21 cellular contexts compared by ENCODE assay signal in the genomic region with DNA sequence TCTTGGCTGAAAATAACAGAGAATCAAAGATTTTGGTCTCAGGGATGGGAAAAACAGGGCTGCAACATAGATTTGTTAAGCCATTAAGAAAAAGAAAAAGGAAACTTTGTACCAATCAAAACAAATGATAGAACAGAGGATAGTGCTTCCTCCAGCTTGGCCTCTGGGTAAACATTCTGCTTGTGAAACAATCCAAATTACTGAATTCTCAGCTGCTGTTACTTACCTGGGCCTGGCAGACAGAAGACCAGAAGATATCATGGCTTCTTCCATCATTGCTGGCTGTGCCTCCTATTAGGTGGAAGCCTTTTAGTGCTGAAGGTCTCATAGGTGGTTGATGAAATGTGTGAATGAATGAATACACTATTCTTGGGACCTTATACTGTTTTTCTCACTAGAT. TPM values are rescaled to one million over a fixed set of nuclear protein-coding genes. Genes with fewer than 3 reads are reported as not detected.
DNase-seq lines count a peak whose midpoint lies in the region; ATAC-seq and TF ChIP-seq lines count a peak whose summit lies in the region.
"Had no signal": no experiment of that assay in that cellular context is flagged by ENCODE, and none has a peak within 500 bp of the region (broad histone marks: within the 10 kb centered on the region; RNA-seq: fewer than 3 reads in every experiment).

No MANE protein-coding gene starts in this region.

- BruUV-seq in MCF 10A (replicated peaks; lab: Mats Ljungman, UMichigan) = no TSS peak
- BruUV-seq in mammary epithelial cell (replicated peaks; lab: Mats Ljungman, UMichigan) = no TSS peak

- H3K9ac ChIP-seq in mammary epithelial cell (ENCODE audit: insufficient read depth, low read length) = no peak overlapping the region
- no peak overlapping the region for H3K9ac ChIP-seq in rectal smooth muscle tissue (ENCODE audit: low read length)

- peaks cover 9% of the 10 kb centered on the region for H3K4me1 Mint-ChIP-seq in MCF 10A (ENCODE audit: insufficient read depth, unreplicated experiment)
- peaks cover 8% of the 10 kb centered on the region for H3K4me1 Mint-ChIP-seq in stimulated activated memory B cell treated with anti-CD40 and anti-IgM and Interleukin-4, amounts not matched to agents 10 μg/mL and 1 μg/mL and 100 μg/mL, for 72 hours
- H3K4me1 Mint-ChIP-seq in activated CD4-positive, alpha-beta memory T cell treated with anti-CD3 and anti-CD28 coated beads for 36 hours (ENCODE audit: low read depth) = peaks cover 33% of the 10 kb centered on the region

- in situ Hi-C loops in mammary epithelial cell (cut with MboI; ENCODE audit: low sequenced_read_pairs in 2 of 2) = no loop called here

- CTCF ChIA-PET in MCF 10A (lab: Yijun Ruan, JAX) = interaction anchor here (0.6 to 1.3 kb wide), 2 partner anchors 135 to 248 kb away, joined by 3 read pairs; no protein-coding TSS in a partner anchor
- CTCF ChIA-PET in mammary epithelial cell (lab: Charles Lee; ENCODE audit: low non-redundant PET) = no interaction called here
- CTCF ChIA-PET in activated CD4-positive, alpha-beta memory T cell treated with anti-CD3 and anti-CD28 coated beads for 36 hours (lab: Charles Lee) = interaction anchor here (0.7 to 0.9 kb wide), 2 partner anchors 61 to 135 kb away, joined by 3 to 4 read pairs; no protein-coding TSS in a partner anchor

- peak; percentile 61 for ATAC-seq in left lobe of liver
- ATAC-seq in stimulated activated memory B cell treated with anti-CD40 and anti-IgM and Interleukin-4, amounts not matched to agents 10 μg/mL and 1 μg/mL and 100 μg/mL, for 72 hours = no peak
- ATAC-seq: left ventricle myocardium superior, T-helper 17 cell had no signal

- TF ChIP-seq CTCF in MCF 10A (IDR thresholded peaks at IDR 0.05; ENCODE audit: unreplicated experiment) (no peak), mammary epithelial cell (conservative IDR thresholded peaks at IDR 0.05 in 1 of 2, IDR thresholded peaks at IDR 0.05 in 1 of 2; ENCODE audit: extremely low read depth in 1 of 2, insufficient read depth in 1 of 2, low read depth in 1 of 2, low read length in 2 of 2) (no peak), vagina (IDR thresholded peaks at IDR 0.05) (no peak)

- H3K79me2 ChIP-seq in mammary epithelial cell (ENCODE audit: insufficient read depth, low read length) = peaks cover 88% of the 10 kb centered on the region

- H3K4me2 ChIP-seq in mammary epithelial cell (ENCODE audit: insufficient read depth, low read depth, low read length) = no peak overlapping the region

- DNase-seq in MCF 10A (ENCODE audit: unreplicated experiment) (no peak), mammary epithelial cell (no peak), left lobe of liver (ENCODE audit: low spot score) (no peak), vagina (ENCODE audit: extremely low spot score in 2 of 2) (no peak), NCI-H2196 (lab: John Stamatoyannopoulos, UW; ENCODE audit: unreplicated experiment) (no peak)
- DNase-seq in activated CD4-positive, alpha-beta memory T cell treated with anti-CD3 and anti-CD28 coated beads for 36 hours = no peak
- DNase-seq: activated CD4-positive, alpha-beta T cell treated with anti-CD3 and anti-CD28 coated beads, Interleukin-2, amount 10 ng/mL, durations not matched to agents 7 days and 5 days; anterior cingulate cortex; left ventricle myocardium superior; NCI-H1092 treated with DMSO at 0.1 percent for 48 hours; NCI-H187 treated with DMSO at 0.1 percent for 48 hours; NCI-H748 treated with DMSO at 0.1 percent for 48 hours; stimulated activated CD8-positive, alpha-beta memory T cell treated with anti-CD3 and anti-CD28 coated beads, Interleukin-4, amount 100 ng/mL, for 48 hours; substantia nigra; T-helper 17 cell had no signal

- no peak overlapping the region for H3K4me3 ChIP-seq in mammary epithelial cell (replicated peaks in 1 of 3; ENCODE audit: insufficient read depth in 1 of 3, low read depth in 2 of 3, low read length in 3 of 3)
- H3K4me3 ChIP-seq in rectal smooth muscle tissue (ENCODE audit: low read length) = no peak overlapping the region
- no peak overlapping the region for H3K4me3 ChIP-seq in vagina
- H3K4me3 ChIP-seq: SK-N-MC had no signal

- TF ChIP-seq POLR2A in vagina (IDR thresholded peaks at IDR 0.05) = no peak

- H4K20me1 ChIP-seq in mammary epithelial cell (ENCODE audit: insufficient read depth, low read length) = no peaks in the 10 kb centered on the region

- intact Hi-C loops in MCF 10A (cut with micrococcal nuclease) (no loop called here), mammary epithelial cell (cut with micrococcal nuclease) (no loop called here), vagina (cut with DNase I) (no loop called here)
- intact Hi-C loops in activated CD4-positive, alpha-beta memory T cell treated with anti-CD3 and anti-CD28 coated beads for 36 hours (cut with micrococcal nuclease) = loop anchor here (5.0 kb wide), 1 partner anchor 262 kb away; no protein-coding TSS in a partner anchor

- H3K4me3 Mint-ChIP-seq in MCF 10A (ENCODE audit: unreplicated experiment) = no peak overlapping the region
- H3K4me3 Mint-ChIP-seq in stimulated activated memory B cell treated with anti-CD40 and anti-IgM and Interleukin-4, amounts not matched to agents 10 μg/mL and 1 μg/mL and 100 μg/mL, for 72 hours = no peak overlapping the region
- no peak overlapping the region for H3K4me3 Mint-ChIP-seq in activated CD4-positive, alpha-beta memory T cell treated with anti-CD3 and anti-CD28 coated beads for 36 hours
- H3K4me3 Mint-ChIP-seq: activated CD4-positive, alpha-beta T cell treated with anti-CD3 and anti-CD28 coated beads, Interleukin-2, amount 10 ng/mL, durations not matched to agents 7 days and 5 days; activated naive CD4-positive, alpha-beta T cell treated with anti-CD3 and anti-CD28 coated beads, Interleukin-2, amount 50 U/mL, for 24 hours; neural crest cell; T-helper 17 cell had no signal

- H3K4me1 ChIP-seq in mammary epithelial cell (ENCODE audit: insufficient read depth, low read length) = peaks cover 42% of the 10 kb centered on the region
- H3K4me1 ChIP-seq in rectal smooth muscle tissue (ENCODE audit: control insufficient read depth, insufficient read depth, low read length) = peaks cover 29% of the 10 kb centered on the region
- H3K4me1 ChIP-seq in vagina = peaks cover 75% of the 10 kb centered on the region

- POLR2A ChIA-PET in MCF 10A (lab: Yijun Ruan, JAX) = interaction anchor here (0.6 to 1.6 kb wide), 3 partner anchors 9 to 512 kb away, joined by 3 to 6 read pairs (median 4); no protein-coding TSS in a partner anchor
- POLR2A ChIA-PET in activated CD4-positive, alpha-beta memory T cell treated with anti-CD3 and anti-CD28 coated beads for 36 hours (lab: Charles Lee) = interaction anchor here (0.5 to 1.9 kb wide), 2 partner anchors 51 to 483 kb away, joined by 3 to 4 read pairs; no protein-coding TSS in a partner anchor

- H3K27ac ChIP-seq in mammary epithelial cell (ENCODE audit: insufficient read depth, low read depth, low read length) (no peak overlapping the region), rectal smooth muscle tissue (ENCODE audit: low read depth, low read length) (peak overlapping the region; percentile 60), vagina (peak overlapping the region; percentile 67)
- H3K27ac ChIP-seq: 22Rv1, SK-N-MC had no signal

- H3K36me3 ChIP-seq in mammary epithelial cell (ENCODE audit: insufficient read depth, low read length) = no peaks in the 10 kb centered on the region
- H3K36me3 ChIP-seq in rectal smooth muscle tissue (ENCODE audit: control insufficient read depth, insufficient read depth, low read length) = no peaks in the 10 kb centered on the region
- H3K36me3 ChIP-seq in vagina = no peaks in the 10 kb centered on the region

- no peaks in the 10 kb centered on the region for H3K9me3 Mint-ChIP-seq in MCF 10A (ENCODE audit: unreplicated experiment)
- H3K9me3 Mint-ChIP-seq in stimulated activated memory B cell treated with anti-CD40 and anti-IgM and Interleukin-4, amounts not matched to agents 10 μg/mL and 1 μg/mL and 100 μg/mL, for 72 hours = no peaks in the 10 kb centered on the region
- peaks cover 3% of the 10 kb centered on the region for H3K9me3 Mint-ChIP-seq in activated CD4-positive, alpha-beta memory T cell treated with anti-CD3 and anti-CD28 coated beads for 36 hours
- H3K9me3 Mint-ChIP-seq: activated CD4-positive, alpha-beta T cell treated with anti-CD3 and anti-CD28 coated beads, Interleukin-2, amount 10 ng/mL, durations not matched to agents 7 days and 5 days; activated naive CD4-positive, alpha-beta T cell treated with anti-CD3 and anti-CD28 coated beads, Interleukin-2, amount 50 U/mL, for 24 hours; neural crest cell had no signal

- no peaks in the 10 kb centered on the region for H3K27me3 Mint-ChIP-seq in MCF 10A (ENCODE audit: insufficient read depth, unreplicated experiment)
- peaks cover under 1% of the 10 kb centered on the region for H3K27me3 Mint-ChIP-seq in stimulated activated memory B cell treated with anti-CD40 and anti-IgM and Interleukin-4, amounts not matched to agents 10 μg/mL and 1 μg/mL and 100 μg/mL, for 72 hours
- H3K27me3 Mint-ChIP-seq in activated CD4-positive, alpha-beta memory T cell treated with anti-CD3 and anti-CD28 coated beads for 36 hours = peaks cover 41% of the 10 kb centered on the region
- H3K27me3 Mint-ChIP-seq: activated naive CD4-positive, alpha-beta T cell treated with anti-CD3 and anti-CD28 coated beads, Interleukin-2, amount 50 U/mL, for 24 hours had no signal

- H3K27me3 ChIP-seq in mammary epithelial cell (ENCODE audit: insufficient read depth, low read length) = no peaks in the 10 kb centered on the region
- H3K27me3 ChIP-seq in rectal smooth muscle tissue (ENCODE audit: control insufficient read depth, insufficient read depth, low read length) = no peaks in the 10 kb centered on the region
- H3K27me3 ChIP-seq in vagina = no peaks in the 10 kb centered on the region

- H3K27ac Mint-ChIP-seq in MCF 10A (ENCODE audit: low read depth, unreplicated experiment) = peak overlapping the region; percentile 44
- no peak overlapping the region for H3K27ac Mint-ChIP-seq in stimulated activated memory B cell treated with anti-CD40 and anti-IgM and Interleukin-4, amounts not matched to agents 10 μg/mL and 1 μg/mL and 100 μg/mL, for 72 hours
- H3K27ac Mint-ChIP-seq in activated CD4-positive, alpha-beta memory T cell treated with anti-CD3 and anti-CD28 coated beads for 36 hours = no peak overlapping the region
- H3K27ac Mint-ChIP-seq: activated CD4-positive, alpha-beta T cell treated with anti-CD3 and anti-CD28 coated beads, Interleukin-2, amount 10 ng/mL, durations not matched to agents 7 days and 5 days; activated naive CD4-positive, alpha-beta T cell treated with anti-CD3 and anti-CD28 coated beads, Interleukin-2, amount 50 U/mL, for 24 hours; T-helper 17 cell had no signal

- H2AFZ ChIP-seq in mammary epithelial cell (ENCODE audit: low read depth, low read length) = no peak overlapping the region

- no peaks in the 10 kb centered on the region for H3K9me3 ChIP-seq in mammary epithelial cell (replicated peaks; ENCODE audit: insufficient read depth, low read length)
- H3K9me3 ChIP-seq in vagina = no peaks in the 10 kb centered on the region

- dilution Hi-C loops in mammary epithelial cell (cut with HindIII; ENCODE audit: low sequenced_read_pairs) = no loop called here

- peaks cover 7% of the 10 kb centered on the region for H3K36me3 Mint-ChIP-seq in MCF 10A (ENCODE audit: insufficient read depth, unreplicated experiment)
- no peaks in the 10 kb centered on the region for H3K36me3 Mint-ChIP-seq in stimulated activated memory B cell treated with anti-CD40 and anti-IgM and Interleukin-4, amounts not matched to agents 10 μg/mL and 1 μg/mL and 100 μg/mL, for 72 hours
- H3K36me3 Mint-ChIP-seq in activated CD4-positive, alpha-beta memory T cell treated with anti-CD3 and anti-CD28 coated beads for 36 hours = no peaks in the 10 kb centered on the region

RNA-seq across cellular contexts. Expression of a gene that starts 22.1 kb away (rescaled TPM):
- total RNA-seq in MCF 10A (2022) = 7.1 and 7.9 TPM in 2 replicates
- total RNA-seq in mammary epithelial cell = 10 to 100 TPM in 1 of 2 donors, 1 to 10 TPM in 1; 9.5 to 14.5 TPM
- polyA plus RNA-seq in mammary epithelial cell = 5.2 TPM
- 9.8 TPM for polyA minus RNA-seq in mammary epithelial cell
- total RNA-seq in left lobe of liver = 7.3 TPM
- 7.9 TPM for total RNA-seq in vagina
- 1 to 10 TPM; 1.3 to 1.5 TPM for total RNA-seq in activated CD4-positive, alpha-beta memory T cell treated with anti-CD3 and anti-CD28 coated beads for 36 hours
